Comparison of ENCODE assay signal across 23 cellular contexts in the genomic region with DNA sequence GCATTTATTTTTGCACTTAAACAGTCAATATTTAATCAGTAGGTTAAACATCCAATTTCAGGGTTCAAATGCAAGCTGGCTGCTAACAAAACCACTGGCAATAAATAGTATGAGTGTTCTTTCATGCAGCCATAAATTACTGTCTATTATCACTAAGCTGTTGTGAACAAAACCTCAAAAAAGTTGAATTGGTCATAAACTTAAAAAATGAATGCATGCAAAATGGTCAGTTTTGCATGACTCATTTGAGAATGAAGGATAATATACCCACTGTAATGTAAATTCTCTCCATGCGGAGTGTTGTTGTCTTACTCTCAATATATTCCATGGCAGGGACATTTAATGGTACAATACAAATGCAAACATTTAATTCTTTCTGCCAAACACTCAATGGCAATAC.
DNase-seq lines count a peak whose midpoint lies in the region; ATAC-seq and TF ChIP-seq lines count a peak whose summit lies in the region.
"Had no signal": no experiment of that assay in that cellular context is flagged by ENCODE, and none has a peak within 500 bp of the region (broad histone marks: within the 10 kb centered on the region; RNA-seq: fewer than 3 reads in every experiment).

No MANE protein-coding gene starts in this region.

- CTCF ChIA-PET in BJ (lab: Yijun Ruan, JAX): interaction anchor here (1.0 to 1.6 kb wide), 3 partner anchors 10 to 29 kb away, joined by 3 to 5 read pairs (median 3); no protein-coding TSS in a partner anchor
- CTCF ChIA-PET in activated CD4-positive, alpha-beta T cell treated with anti-CD3 and anti-CD28 coated beads for 36 hours (lab: Charles Lee): interaction anchor here (0.5 to 0.6 kb wide), 2 partner anchors 18 to 26 kb away, joined by 3 to 4 read pairs; no protein-coding TSS in a partner anchor

- H3K4me3 Mint-ChIP-seq in GM23338 (no peak overlapping the region), mesothelial cell of epicardium (no peak overlapping the region)
- H3K4me3 Mint-ChIP-seq in activated CD4-positive, alpha-beta T cell treated with anti-CD3 and anti-CD28 coated beads for 36 hours: no peak overlapping the region
- no peak overlapping the region for H3K4me3 Mint-ChIP-seq in stimulated activated naive CD8-positive, alpha-beta T cell treated with anti-CD3 and anti-CD28 coated beads, Interleukin-15, amount 100 ng/mL, for 72 hours
- H3K4me3 Mint-ChIP-seq: activated CD4-positive, alpha-beta T cell treated with anti-CD3 and anti-CD28 coated beads, Interleukin-2, amount 10 ng/mL, durations not matched to agents 24 days and 14 days; activated CD8-positive, alpha-beta memory T cell treated with anti-CD3 and anti-CD28 coated beads, Interleukin-2, amount 10 ng/mL, durations not matched to agents 7 days and 5 days; activated naive CD8-positive, alpha-beta T cell treated with anti-CD3 and anti-CD28 coated beads, Interleukin-2, amount 50 U/mL, for 24 hours; CD4-positive, alpha-beta memory T cell; endodermal cell; nephron progenitor cell had no signal

- TF ChIP-seq CTCF in BJ (IDR thresholded peaks at IDR 0.05; ENCODE audit: insufficient read depth, low read depth, low read length) (no peak), GM23338 (conservative IDR thresholded peaks at IDR 0.05; ENCODE audit: low read depth in 2 of 2) (no peak), mesothelial cell of epicardium (IDR thresholded peaks at IDR 0.05; ENCODE audit: unreplicated experiment) (no peak)

- 0 out of 2 replicates have a peak overlapping the region, but pooled peaks have one; percentile 62 for H3K27ac Mint-ChIP-seq in GM23338
- no peak overlapping the region for H3K27ac Mint-ChIP-seq in mesothelial cell of epicardium
- H3K27ac Mint-ChIP-seq in activated CD4-positive, alpha-beta T cell treated with anti-CD3 and anti-CD28 coated beads for 36 hours: no peak overlapping the region
- H3K27ac Mint-ChIP-seq in stimulated activated naive CD8-positive, alpha-beta T cell treated with anti-CD3 and anti-CD28 coated beads, Interleukin-15, amount 100 ng/mL, for 72 hours: no peak overlapping the region
- H3K27ac Mint-ChIP-seq: activated CD4-positive, alpha-beta T cell treated with anti-CD3 and anti-CD28 coated beads, Interleukin-2, amount 10 ng/mL, durations not matched to agents 24 days and 14 days; activated CD8-positive, alpha-beta memory T cell treated with anti-CD3 and anti-CD28 coated beads, Interleukin-2, amount 10 ng/mL, durations not matched to agents 7 days and 5 days; activated naive CD8-positive, alpha-beta T cell treated with anti-CD3 and anti-CD28 coated beads, Interleukin-2, amount 50 U/mL, for 24 hours; CD4-positive, alpha-beta memory T cell; endodermal cell; nephron progenitor cell had no signal

- no peaks in the 10 kb centered on the region for H4K20me1 ChIP-seq in GM23338 (replicated peaks; ENCODE audit: insufficient read depth)

- H3K27ac ChIP-seq in GM23338 (ENCODE audit: low read depth): no peak overlapping the region
- H3K27ac ChIP-seq: breast epithelium, colonic mucosa, sigmoid colon had no signal

- peaks cover 26% of the 10 kb centered on the region for H3K4me1 Mint-ChIP-seq in GM23338
- no peaks in the 10 kb centered on the region for H3K4me1 Mint-ChIP-seq in mesothelial cell of epicardium
- no peaks in the 10 kb centered on the region for H3K4me1 Mint-ChIP-seq in activated CD4-positive, alpha-beta T cell treated with anti-CD3 and anti-CD28 coated beads for 36 hours
- no peaks in the 10 kb centered on the region for H3K4me1 Mint-ChIP-seq in stimulated activated naive CD8-positive, alpha-beta T cell treated with anti-CD3 and anti-CD28 coated beads, Interleukin-15, amount 100 ng/mL, for 72 hours
- H3K4me1 Mint-ChIP-seq: activated CD4-positive, alpha-beta T cell treated with anti-CD3 and anti-CD28 coated beads, Interleukin-2, amount 10 ng/mL, durations not matched to agents 24 days and 14 days; activated CD8-positive, alpha-beta memory T cell treated with anti-CD3 and anti-CD28 coated beads, Interleukin-2, amount 10 ng/mL, durations not matched to agents 7 days and 5 days; activated naive CD8-positive, alpha-beta T cell treated with anti-CD3 and anti-CD28 coated beads, Interleukin-2, amount 50 U/mL, for 24 hours; CD4-positive, alpha-beta memory T cell; nephron progenitor cell had no signal

- POLR2A ChIA-PET in BJ (lab: Charles Lee): no interaction called here
- POLR2A ChIA-PET in activated CD4-positive, alpha-beta T cell treated with anti-CD3 and anti-CD28 coated beads for 36 hours (lab: Charles Lee): no interaction called here

- H3K27me3 Mint-ChIP-seq in GM23338 (ENCODE audit: insufficient read depth, low read depth, poor library complexity): peaks cover 2% of the 10 kb centered on the region
- no peaks in the 10 kb centered on the region for H3K27me3 Mint-ChIP-seq in mesothelial cell of epicardium (ENCODE audit: low read depth)
- no peaks in the 10 kb centered on the region for H3K27me3 Mint-ChIP-seq in activated CD4-positive, alpha-beta T cell treated with anti-CD3 and anti-CD28 coated beads for 36 hours
- H3K27me3 Mint-ChIP-seq in stimulated activated naive CD8-positive, alpha-beta T cell treated with anti-CD3 and anti-CD28 coated beads, Interleukin-15, amount 100 ng/mL, for 72 hours: no peaks in the 10 kb centered on the region
- H3K27me3 Mint-ChIP-seq: activated CD4-positive, alpha-beta T cell treated with anti-CD3 and anti-CD28 coated beads, Interleukin-2, amount 10 ng/mL, durations not matched to agents 24 days and 14 days; activated CD8-positive, alpha-beta memory T cell treated with anti-CD3 and anti-CD28 coated beads, Interleukin-2, amount 10 ng/mL, durations not matched to agents 7 days and 5 days; activated naive CD8-positive, alpha-beta T cell treated with anti-CD3 and anti-CD28 coated beads, Interleukin-2, amount 50 U/mL, for 24 hours; CD4-positive, alpha-beta memory T cell had no signal

- H3K4me3 ChIP-seq in BJ (ENCODE audit: low read depth, low read length) (no peak overlapping the region), GM23338 (no peak overlapping the region)
- H3K4me3 ChIP-seq: breast epithelium, colonic mucosa, sigmoid colon had no signal

- H3K36me3 Mint-ChIP-seq in GM23338 (ENCODE audit: low read depth) (no peaks in the 10 kb centered on the region), mesothelial cell of epicardium (no peaks in the 10 kb centered on the region)
- no peaks in the 10 kb centered on the region for H3K36me3 Mint-ChIP-seq in activated CD4-positive, alpha-beta T cell treated with anti-CD3 and anti-CD28 coated beads for 36 hours (ENCODE audit: low read depth)
- H3K36me3 Mint-ChIP-seq: activated CD8-positive, alpha-beta memory T cell treated with anti-CD3 and anti-CD28 coated beads, Interleukin-2, amount 10 ng/mL, durations not matched to agents 7 days and 5 days; CD4-positive, alpha-beta memory T cell had no signal

- no peaks in the 10 kb centered on the region for H3K9me2 ChIP-seq in GM23338 (ENCODE audit: insufficient read depth)

- no peak for ATAC-seq in GM23338
- no peak for ATAC-seq in activated CD4-positive, alpha-beta T cell treated with anti-CD3 and anti-CD28 coated beads for 36 hours
- no peak for ATAC-seq in stimulated activated naive CD8-positive, alpha-beta T cell treated with anti-CD3 and anti-CD28 coated beads, Interleukin-15, amount 100 ng/mL, for 72 hours
- ATAC-seq: activated CD8-positive, alpha-beta memory T cell treated with anti-CD3 and anti-CD28 coated beads, Interleukin-2, amount 10 ng/mL, durations not matched to agents 7 days and 5 days; activated naive CD8-positive, alpha-beta T cell treated with anti-CD3 and anti-CD28 coated beads, Interleukin-2, amount 50 U/mL, for 24 hours; left lobe of liver had no signal

- H3K9me3 Mint-ChIP-seq in GM23338 (peaks cover 2% of the 10 kb centered on the region; the same call in 1 of the 3 replicates), mesothelial cell of epicardium (no peaks in the 10 kb centered on the region)
- no peaks in the 10 kb centered on the region for H3K9me3 Mint-ChIP-seq in activated CD4-positive, alpha-beta T cell treated with anti-CD3 and anti-CD28 coated beads for 36 hours (ENCODE audit: low read depth)
- peaks cover 0 to 4% of the 10 kb centered on the region in 2 donors for H3K9me3 Mint-ChIP-seq in stimulated activated naive CD8-positive, alpha-beta T cell treated with anti-CD3 and anti-CD28 coated beads, Interleukin-15, amount 100 ng/mL, for 72 hours
- H3K9me3 Mint-ChIP-seq: activated CD4-positive, alpha-beta T cell treated with anti-CD3 and anti-CD28 coated beads, Interleukin-2, amount 10 ng/mL, durations not matched to agents 24 days and 14 days; activated naive CD8-positive, alpha-beta T cell treated with anti-CD3 and anti-CD28 coated beads, Interleukin-2, amount 50 U/mL, for 24 hours; endodermal cell had no signal

- H3K4me1 ChIP-seq in GM23338 (ENCODE audit: insufficient read depth): peaks cover 23% of the 10 kb centered on the region
- H3K4me1 ChIP-seq: breast epithelium, colonic mucosa, sigmoid colon had no signal

- H3K27me3 ChIP-seq in BJ (ENCODE audit: control insufficient read depth, insufficient read depth, low read length) (no peaks in the 10 kb centered on the region), GM23338 (ENCODE audit: insufficient read depth) (no peaks in the 10 kb centered on the region)
- H3K27me3 ChIP-seq: breast epithelium, colonic mucosa, sigmoid colon had no signal

- no peak overlapping the region for H2AFZ ChIP-seq in GM23338

- intact Hi-C loops in activated CD4-positive, alpha-beta T cell treated with anti-CD3 and anti-CD28 coated beads for 36 hours (cut with DNase I, micrococcal nuclease): no loop called here

- no peaks in the 10 kb centered on the region for H3K79me2 ChIP-seq in GM23338 (replicated peaks; ENCODE audit: insufficient read depth)

- H3K4me2 ChIP-seq in GM23338: peak overlapping the region; percentile 59

- H3K36me3 ChIP-seq in BJ (ENCODE audit: control insufficient read depth, insufficient read depth, low read length) (no peaks in the 10 kb centered on the region), GM23338 (ENCODE audit: insufficient read depth) (no peaks in the 10 kb centered on the region)
- H3K36me3 ChIP-seq: breast epithelium, colonic mucosa, sigmoid colon had no signal

- H3F3A ChIP-seq in GM23338 (replicated peaks; ENCODE audit: low read depth): no peaks in the 10 kb centered on the region

- DNase-seq in BJ (ENCODE audit: low read depth) (peak; percentile 14), GM23338 (ENCODE audit: low spot score) (no peak), NCI-H2227 (lab: John Stamatoyannopoulos, UW; ENCODE audit: unreplicated experiment) (peak; percentile 8), amniotic epithelial cell (ENCODE audit: low read depth) (peak; percentile 85), mesothelial cell of epicardium (ENCODE audit: low spot score in 2 of 2, unreplicated experiment in 2 of 2) (no peak), COR-L47 (lab: John Stamatoyannopoulos, UW) (no peak)
- no peak for DNase-seq in activated CD4-positive, alpha-beta T cell treated with anti-CD3 and anti-CD28 coated beads for 36 hours
- DNase-seq in stimulated activated naive CD8-positive, alpha-beta T cell treated with anti-CD3 and anti-CD28 coated beads, Interleukin-15, amount 100 ng/mL, for 72 hours: no peak
- DNase-seq: activated CD4-positive, alpha-beta T cell treated with anti-CD3 and anti-CD28 coated beads, Interleukin-2, amount 10 ng/mL, durations not matched to agents 24 days and 14 days; activated CD8-positive, alpha-beta memory T cell treated with anti-CD3 and anti-CD28 coated beads, Interleukin-2, amount 10 ng/mL, durations not matched to agents 7 days and 5 days; activated naive CD8-positive, alpha-beta T cell treated with anti-CD3 and anti-CD28 coated beads, Interleukin-2, amount 50 U/mL, for 24 hours; CD4-positive, alpha-beta memory T cell; colonic mucosa; endodermal cell; NCI-H2029; NCI-H524; nephron progenitor cell; posterior cingulate gyrus; SHP77 treated with DMSO at 0.1 percent for 48 hours; sigmoid colon; T-helper 1 cell had no signal

Comparison
In these comparisons a context has a peak if more than half of its experiments do, and no peak if none do; other contexts are left out.
1. DNase-seq: peak in BJ (single experiment), NCI-H2227 (single experiment) and amniotic epithelial cell (single experiment); none in GM23338 (single experiment), mesothelial cell of epicardium (0 of 2), activated CD4-positive, alpha-beta T cell treated with anti-CD3 and anti-CD28 coated beads for 36 hours (single experiment), stimulated activated naive CD8-positive, alpha-beta T cell treated with anti-CD3 and anti-CD28 coated beads, Interleukin-15, amount 100 ng/mL, for 72 hours (0 of 2) and COR-L47 (single experiment).